8 cellular contexts compared by ENCODE assay signal in genomic region chr1:208242829-208243521, GRCh38. TPM values are rescaled to one million over a fixed set of nuclear protein-coding genes. Genes with fewer than 3 reads are reported as not detected.
DNase-seq lines count a peak whose midpoint lies in the region; ATAC-seq lines count a peak whose summit lies in the region.

No MANE protein-coding gene starts in this region.

- H3K4me3 Mint-ChIP-seq in activated CD4-positive, alpha-beta T cell treated with anti-CD3 and anti-CD28 coated beads for 36 hours: peak overlapping the region; percentile 43
- peak overlapping the region; percentile 63 to 87 (median 79) for H3K4me3 Mint-ChIP-seq in naive thymus-derived CD8-positive, alpha-beta T cell

- H3K9ac ChIP-seq in SK-N-MC (ENCODE audit: insufficient read length): no peak overlapping the region

- H3K36me3 Mint-ChIP-seq in activated CD4-positive, alpha-beta T cell treated with anti-CD3 and anti-CD28 coated beads for 36 hours (ENCODE audit: low read depth): no peaks in the 10 kb centered on the region
- H3K36me3 Mint-ChIP-seq in naive thymus-derived CD8-positive, alpha-beta T cell: no peaks in the 10 kb centered on the region

- H3K4me1 Mint-ChIP-seq in activated CD4-positive, alpha-beta T cell treated with anti-CD3 and anti-CD28 coated beads for 36 hours: peaks cover 12% of the 10 kb centered on the region
- H3K4me1 Mint-ChIP-seq in naive thymus-derived CD8-positive, alpha-beta T cell: peaks cover 12 to 21% (median 16%) of the 10 kb centered on the region in 4 donors

- H3K27me3 Mint-ChIP-seq in activated CD4-positive, alpha-beta T cell treated with anti-CD3 and anti-CD28 coated beads for 36 hours: peaks cover 31% of the 10 kb centered on the region
- H3K27me3 Mint-ChIP-seq in naive thymus-derived CD8-positive, alpha-beta T cell: peaks cover 5 to 19% (median 6%) of the 10 kb centered on the region in 5 donors

- peak; percentile 21 for ATAC-seq in activated CD4-positive, alpha-beta T cell treated with anti-CD3 and anti-CD28 coated beads for 36 hours
- ATAC-seq in esophagus mucosa: peak; percentile 30
- ATAC-seq in naive thymus-derived CD8-positive, alpha-beta T cell: peak; percentile 1 to 15
- ATAC-seq in GM18858 (IDR thresholded peaks at IDR 0.05; ENCODE audit: unreplicated experiment): no peak
- ATAC-seq in GM21619 (IDR thresholded peaks at IDR 0.05; ENCODE audit: unreplicated experiment): no peak

- peak; percentile 24 for DNase-seq in activated CD4-positive, alpha-beta T cell treated with anti-CD3 and anti-CD28 coated beads for 36 hours
- DNase-seq in activated CD4-positive, alpha-beta T cell treated with anti-CD3 and anti-CD28 coated beads for 1 hour: no peak
- DNase-seq in SK-N-MC (ENCODE audit: low read depth, low spot score) (no peak), NCI-H1048 (lab: John Stamatoyannopoulos, UW) (no peak)
- DNase-seq in naive thymus-derived CD8-positive, alpha-beta T cell: peak in 2 of 10 donors; percentile 21 to 22

- H3K36me3 ChIP-seq in SK-N-MC (ENCODE audit: insufficient read depth, low read length): no peaks in the 10 kb centered on the region

- intact Hi-C loops in activated CD4-positive, alpha-beta T cell treated with anti-CD3 and anti-CD28 coated beads for 36 hours (cut with DNase I, micrococcal nuclease): no loop called here

- H3K9me3 ChIP-seq in SK-N-MC (ENCODE audit: low read depth, low read length): no peaks in the 10 kb centered on the region

- CTCF ChIA-PET in activated CD4-positive, alpha-beta T cell treated with anti-CD3 and anti-CD28 coated beads for 36 hours (lab: Charles Lee): interaction anchor here (0.8 to 6.2 kb wide), 6 partner anchors 10 to 220 kb away, joined by 3 to 51 read pairs (median 4); no protein-coding TSS in a partner anchor

- H3K9me3 Mint-ChIP-seq in activated CD4-positive, alpha-beta T cell treated with anti-CD3 and anti-CD28 coated beads for 36 hours (ENCODE audit: low read depth): no peaks in the 10 kb centered on the region
- H3K9me3 Mint-ChIP-seq in naive thymus-derived CD8-positive, alpha-beta T cell: no peaks in the 10 kb centered on the region

- no peak overlapping the region for H3K27ac Mint-ChIP-seq in activated CD4-positive, alpha-beta T cell treated with anti-CD3 and anti-CD28 coated beads for 36 hours
- no peak overlapping the region for H3K27ac Mint-ChIP-seq in naive thymus-derived CD8-positive, alpha-beta T cell

- no peak overlapping the region for H3K27ac ChIP-seq in SK-N-MC

- POLR2A ChIA-PET in activated CD4-positive, alpha-beta T cell treated with anti-CD3 and anti-CD28 coated beads for 36 hours (lab: Charles Lee): no interaction called here
- POLR2A ChIA-PET in naive thymus-derived CD8-positive, alpha-beta T cell (lab: Charles Lee): interaction anchor here (0.7 to 1.2 kb wide), 2 partner anchors 30 kb away, joined by 3 read pairs; no protein-coding TSS in a partner anchor

- peak overlapping the region; percentile 71 for H3K4me3 ChIP-seq in SK-N-MC

RNA-seq across cellular contexts. Expression of gene PLXNA2, which starts 1.2 kb away (rescaled TPM):
- total RNA-seq in activated CD4-positive, alpha-beta T cell treated with anti-CD3 and anti-CD28 coated beads for 36 hours: under 1 TPM in 1 of 2 experiments, not detected in 1; 0.04 TPM
- total RNA-seq in esophagus mucosa: 47.5 TPM
- 1 to 10 TPM; 6.7 to 7.7 TPM for total RNA-seq in naive thymus-derived CD8-positive, alpha-beta T cell
- polyA plus RNA-seq in naive thymus-derived CD8-positive, alpha-beta T cell: under 1 TPM; 0.06 to 0.14 (median 0.06) TPM

Comparison
In these comparisons a context has a peak if more than half of its experiments do, and no peak if none do; other contexts are left out.
1. ATAC-seq: peak in activated CD4-positive, alpha-beta T cell treated with anti-CD3 and anti-CD28 coated beads for 36 hours (single experiment), esophagus mucosa (single experiment) and naive thymus-derived CD8-positive, alpha-beta T cell (2 of 2); none in GM18858 (single experiment) and GM21619 (single experiment).
2. RNA of gene PLXNA2, which starts 1.2 kb away (total RNA-seq): 47.5 TPM in esophagus mucosa (single experiment) and 6.7 to 7.7 TPM in naive thymus-derived CD8-positive, alpha-beta T cell; 0.04 TPM in activated CD4-positive, alpha-beta T cell treated with anti-CD3 and anti-CD28 coated beads for 36 hours; every median in the first group is over 4 times any median in the second.